ENCODE assay signal across 17 cellular contexts in the genomic region with DNA sequence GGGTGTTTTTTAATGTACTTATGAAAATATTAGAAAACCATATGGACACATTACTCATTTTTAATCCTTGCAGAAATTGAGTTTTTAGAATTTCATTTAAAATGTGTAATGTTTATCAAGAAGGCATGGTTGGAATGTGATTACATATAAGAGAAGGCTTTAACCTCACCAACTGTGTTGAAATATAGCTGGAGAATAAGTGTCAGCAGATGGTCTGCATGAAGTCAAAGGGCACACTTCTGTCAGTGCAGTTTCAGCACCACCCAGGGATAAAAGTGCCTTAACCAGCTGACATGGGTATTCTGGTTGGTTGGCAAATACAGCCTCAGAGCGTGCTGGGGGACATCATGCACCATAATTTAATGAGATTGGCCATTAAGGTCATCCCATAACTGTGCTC.
"Had no signal": no experiment of that assay in that cellular context is flagged by ENCODE, and none has a peak within 500 bp of the region (broad histone marks: within the 10 kb centered on the region; RNA-seq: fewer than 3 reads in every experiment).

No MANE protein-coding gene starts in this region.

- H3K4me3 Mint-ChIP-seq: activated CD8-positive, alpha-beta memory T cell treated with anti-CD3 and anti-CD28 coated beads, Interleukin-2, amount 10 ng/mL, durations not matched to agents 7 days and 5 days; activated naive CD8-positive, alpha-beta T cell treated with anti-CD3 and anti-CD28 coated beads, Interleukin-2, amount 10 ng/mL, durations not matched to agents 7 days and 5 days; activated T-helper 17 cell treated with anti-CD3 and anti-CD28 coated beads, Interleukin-2, amount 50 U/mL, for 72 hours; neural crest cell; T-helper 2 cell treated with Interferon-gamma antibody and Interleukin-4, amounts not matched to agents 5 μg/mL and 100 μg/mL, for 36 hours had no signal

- H3K4me1 ChIP-seq: gastrocnemius medialis, upper lobe of right lung had no signal

- H3K27me3 Mint-ChIP-seq: activated T-helper 17 cell treated with anti-CD3 and anti-CD28 coated beads, Interleukin-2, amount 50 U/mL, for 72 hours had no signal

- H3K4me1 Mint-ChIP-seq: neural crest cell had no signal

- ATAC-seq: activated CD8-positive, alpha-beta memory T cell treated with anti-CD3 and anti-CD28 coated beads, Interleukin-2, amount 10 ng/mL, durations not matched to agents 7 days and 5 days; activated T-helper 17 cell treated with anti-CD3 and anti-CD28 coated beads, Interleukin-2, amount 50 U/mL, for 72 hours; gastrocnemius medialis; left lobe of liver; upper lobe of right lung had no signal

- H3K9me3 ChIP-seq: gastrocnemius medialis, upper lobe of right lung had no signal

- H3K27ac Mint-ChIP-seq: activated CD8-positive, alpha-beta memory T cell treated with anti-CD3 and anti-CD28 coated beads, Interleukin-2, amount 10 ng/mL, durations not matched to agents 7 days and 5 days; activated naive CD8-positive, alpha-beta T cell treated with anti-CD3 and anti-CD28 coated beads, Interleukin-2, amount 10 ng/mL, durations not matched to agents 7 days and 5 days; activated T-helper 17 cell treated with anti-CD3 and anti-CD28 coated beads, Interleukin-2, amount 50 U/mL, for 72 hours; T-helper 2 cell treated with Interferon-gamma antibody and Interleukin-4, amounts not matched to agents 5 μg/mL and 100 μg/mL, for 36 hours had no signal

- H3K9me3 Mint-ChIP-seq: activated naive CD8-positive, alpha-beta T cell treated with anti-CD3 and anti-CD28 coated beads, Interleukin-2, amount 10 ng/mL, durations not matched to agents 7 days and 5 days; activated T-helper 17 cell treated with anti-CD3 and anti-CD28 coated beads, Interleukin-2, amount 50 U/mL, for 72 hours; neural crest cell; T-helper 2 cell treated with Interferon-gamma antibody and Interleukin-4, amounts not matched to agents 5 μg/mL and 100 μg/mL, for 36 hours had no signal

- H3K27ac ChIP-seq: brain microvascular endothelial cell, gastrocnemius medialis, upper lobe of right lung had no signal

- H3K4me3 ChIP-seq: gastrocnemius medialis, upper lobe of right lung had no signal

- H3K36me3 ChIP-seq: brain microvascular endothelial cell, gastrocnemius medialis, upper lobe of right lung had no signal

- DNase-seq: activated CD4-positive, alpha-beta T cell treated with anti-CD3 and anti-CD28 coated beads, Interleukin-2, amount 50 U/mL, for 4 hours; activated CD8-positive, alpha-beta memory T cell treated with anti-CD3 and anti-CD28 coated beads, Interleukin-2, amount 10 ng/mL, durations not matched to agents 7 days and 5 days; activated naive CD4-positive, alpha-beta T cell; activated naive CD8-positive, alpha-beta T cell treated with anti-CD3 and anti-CD28 coated beads, Interleukin-2, amount 10 ng/mL, durations not matched to agents 7 days and 5 days; aorta; brain microvascular endothelial cell; effector CD4-positive, alpha-beta T cell; gastrocnemius medialis; head of caudate nucleus; kidney; retina; stimulated activated naive CD4-positive, alpha-beta T cell; upper lobe of right lung had no signal

- H3K27me3 ChIP-seq: brain microvascular endothelial cell, gastrocnemius medialis, upper lobe of right lung had no signal
